In genomic region chr14:19088632-19089031, GRCh38 we compare ENCODE assay signal across 7 cellular contexts.
A peak's percentile ranks its signal among the peaks of the same experiment; 100 is the strongest.
DNase-seq lines count a peak whose midpoint lies in the region; ATAC-seq and TF ChIP-seq lines count a peak whose summit lies in the region.
"Not testable (repeated sequence)": the region's sequence is repeated elsewhere in the genome, so short reads cannot be mapped to it uniquely, and the experiment has no call there.

No MANE protein-coding gene starts in this region.

- not testable (repeated sequence) for H3K9me3 ChIP-seq in DND-41 (ENCODE audit: insufficient read depth, low read length, severe bottlenecking); PC-3 (ENCODE audit: low read length); RWPE2 (ENCODE audit: severe bottlenecking)

- H3K36me3 ChIP-seq in DND-41 (ENCODE audit: insufficient read depth, low read length); PC-3 (ENCODE audit: low read depth, low read length); RWPE2 (ENCODE audit: low read depth); brain microvascular endothelial cell (replicated peaks): not testable (repeated sequence)

- H3K27ac ChIP-seq in DND-41 (ENCODE audit: low read length); PC-3 (ENCODE audit: low read length); RWPE2 (ENCODE audit: poor library complexity, severe bottlenecking); brain microvascular endothelial cell: not testable (repeated sequence)

- not testable (repeated sequence) for H3F3A ChIP-seq in PC-3 (ENCODE audit: low read length, unreplicated experiment)

- CTCF ChIA-PET in PC-3 (lab: Charles Lee) = not testable (repeated sequence)

- intact Hi-C loops in PC-3 (cut with micrococcal nuclease) = not testable (repeated sequence)

- not testable (repeated sequence) for H3K79me2 ChIP-seq in DND-41 (ENCODE audit: insufficient read depth, low read length); PC-3 (ENCODE audit: low read length)

- POLR2A ChIA-PET in PC-3 (lab: Charles Lee; ENCODE audit: unreplicated experiment) = not testable (repeated sequence)

- H3K9me2 ChIP-seq in PC-3 (replicated peaks; ENCODE audit: low read length) = not testable (repeated sequence)

- not testable (repeated sequence) for H4K20me1 ChIP-seq in DND-41 (ENCODE audit: insufficient read depth, low read length); PC-3 (ENCODE audit: low read length)

- in situ Hi-C loops in brain microvascular endothelial cell (cut with HindIII; ENCODE audit: low pct_ligation_motif_present, low sequenced_read_pairs) = not testable (repeated sequence)

- not testable (repeated sequence) for H3K9ac ChIP-seq in DND-41 (ENCODE audit: low read depth, low read length); PC-3 (ENCODE audit: low read length)

- not testable (repeated sequence) for H2AFZ ChIP-seq in DND-41 (ENCODE audit: low read depth, low read length); PC-3 (ENCODE audit: low read length)

- ATAC-seq in DND-41 (ENCODE audit: insufficient read depth, low read depth) (0 out of 3 replicates have a peak, but pooled peaks have one; percentile 38), RWPE2 (ENCODE audit: low read depth) (0 out of 3 replicates have a peak, but pooled peaks have one; percentile 25), left lobe of liver (peak; percentile 39)
- not testable (repeated sequence) for ATAC-seq in PC-3

- TF ChIP-seq CTCF in DND-41 (IDR thresholded peaks at IDR 0.05; ENCODE audit: borderline replicate concordance, extremely low read depth, low read length, poor library complexity, severe bottlenecking) = peak; percentile 23
- peak; percentile 25; the same call in 1 of the 2 replicates for TF ChIP-seq CTCF in PC-3 (conservative IDR thresholded peaks at IDR 0.05; ENCODE audit: low read depth, low read length)
- TF ChIP-seq CTCF in RWPE2 (IDR thresholded peaks at IDR 0.05; ENCODE audit: poor library complexity, severe bottlenecking); brain microvascular endothelial cell (IDR thresholded peaks at IDR 0.05; ENCODE audit: low read depth, low read length, missing control alignments): not testable (repeated sequence)
- TF ChIP-seq CTCF in fibroblast of the aortic adventitia (IDR thresholded peaks at IDR 0.05; ENCODE audit: insufficient read depth, low read length) = peak; percentile 20

- DNase-seq in DND-41 = peak; percentile 39
- DNase-seq in Jurkat, Clone E6-1 (ENCODE audit: low read depth, low spot score) = peak; percentile 1
- peak; percentile 33 for DNase-seq in PC-3
- not testable (repeated sequence) for DNase-seq in RWPE2 (ENCODE audit: low spot score); fibroblast of the aortic adventitia (ENCODE audit: low read depth); left lobe of liver (ENCODE audit: low spot score)
- DNase-seq in brain microvascular endothelial cell = peak; percentile 6

- not testable (repeated sequence) for H3K4me2 ChIP-seq in DND-41 (ENCODE audit: insufficient read depth, low read length); PC-3 (ENCODE audit: low read length)

- H3K27me3 ChIP-seq in DND-41 (ENCODE audit: insufficient read depth, low read length, poor library complexity); PC-3 (ENCODE audit: low read length); RWPE2 (ENCODE audit: insufficient read depth, poor library complexity, severe bottlenecking); brain microvascular endothelial cell (replicated peaks): not testable (repeated sequence)

- H3K4me1 ChIP-seq in DND-41 (ENCODE audit: insufficient read depth, low read length); PC-3 (ENCODE audit: insufficient read depth, low read length); RWPE2 (ENCODE audit: insufficient read depth, poor library complexity, severe bottlenecking): not testable (repeated sequence)

- not testable (repeated sequence) for BruUV-seq in PC-3 (replicated peaks; lab: Mats Ljungman, UMichigan)

- not testable (repeated sequence) for H3K4me3 ChIP-seq in DND-41 (ENCODE audit: low read depth in 1 of 2, low read length in 2 of 2); Jurkat, Clone E6-1 (ENCODE audit: low read length); PC-3 (ENCODE audit: low read length); RWPE2 (ENCODE audit: severe bottlenecking); brain microvascular endothelial cell (ENCODE audit: low read depth, low read length); fibroblast of the aortic adventitia (ENCODE audit: low read depth, low read length)
